Comparison of ENCODE assay signal across 1 cellular context in genomic region chr14:53278602-53279506, GRCh38.
TF ChIP-seq lines count a peak whose summit lies in the region.

No MANE protein-coding gene starts in this region.

TF ChIP-seq in K562, 482 proteins besides CTCF, POLR2A, EP300 and RAD21 (continued from another document and continues in another):
- TF ChIP-seq DEAF1 (CRISPR knock-in tag; IDR thresholded peaks at IDR 0.05) = no peak
- TF ChIP-seq TCF15 (CRISPR knock-in tag; IDR thresholded peaks at IDR 0.05) = no peak
- TF ChIP-seq TAF9B (IDR thresholded peaks at IDR 0.05; ENCODE audit: partially characterized antibody) = no peak
- TF ChIP-seq CEBPG (CRISPR knock-in tag; IDR thresholded peaks at IDR 0.05) = no peak
- TF ChIP-seq CEBPG (tag; conservative IDR thresholded peaks at IDR 0.05 in 1 of 2, IDR thresholded peaks at IDR 0.05 in 1 of 2) = no peak
- peak; percentile 95 for TF ChIP-seq DMBX1 (CRISPR knock-in tag; IDR thresholded peaks at IDR 0.05; ENCODE audit: borderline replicate concordance)
- no peak for TF ChIP-seq KAT8 (IDR thresholded peaks at IDR 0.05; ENCODE audit: low read depth)
- peak; percentile 60 for TF ChIP-seq NFIC (IDR thresholded peaks at IDR 0.05)
- no peak for TF ChIP-seq E2F5 (CRISPR knock-in tag; IDR thresholded peaks at IDR 0.05)
- TF ChIP-seq ZNF253 (CRISPR knock-in tag; conservative IDR thresholded peaks at IDR 0.05) = no peak
- TF ChIP-seq VEZF1 (CRISPR knock-in tag; IDR thresholded peaks at IDR 0.05) = no peak
- TF ChIP-seq L3MBTL2 (IDR thresholded peaks at IDR 0.05) = no peak
- TF ChIP-seq CLOCK (CRISPR knock-in tag; IDR thresholded peaks at IDR 0.05; ENCODE audit: borderline replicate concordance) = no peak
- TF ChIP-seq RERE (CRISPR knock-in tag; IDR thresholded peaks at IDR 0.05; ENCODE audit: borderline replicate concordance) = no peak
- no peak for TF ChIP-seq PURB (CRISPR knock-in tag; IDR thresholded peaks at IDR 0.05; ENCODE audit: low read depth)
- TF ChIP-seq NFRKB (IDR thresholded peaks at IDR 0.05; ENCODE audit: low read depth) = no peak
- no peak for TF ChIP-seq SAFB2 (IDR thresholded peaks at IDR 0.05; ENCODE audit: borderline replicate concordance, low read depth, low read length, severe bottlenecking)
- peak; percentile 95 for TF ChIP-seq SMAD4 (CRISPR knock-in tag; conservative IDR thresholded peaks at IDR 0.05)
- TF ChIP-seq PKNOX1 (IDR thresholded peaks at IDR 0.05) = no peak
- TF ChIP-seq ZNF449 (CRISPR knock-in tag; IDR thresholded peaks at IDR 0.05) = peak; percentile 85; the same call in 1 of the 2 replicates
- TF ChIP-seq IRF9 (tag; IDR thresholded peaks at IDR 0.05) = peak; percentile 67; the same call in 1 of the 2 replicates
- no peak for TF ChIP-seq RBM14 (IDR thresholded peaks at IDR 0.05; ENCODE audit: borderline replicate concordance, insufficient read depth, low read depth, low read length)
- TF ChIP-seq STAG1 (CRISPR knock-in tag; IDR thresholded peaks at IDR 0.05; ENCODE audit: borderline replicate concordance) = no peak
- peak; percentile 98 for TF ChIP-seq ZNF175 (CRISPR knock-in tag; IDR thresholded peaks at IDR 0.05; ENCODE audit: low read depth)
- no peak for TF ChIP-seq ZHX1 (conservative IDR thresholded peaks at IDR 0.05; ENCODE audit: low read length)
- TF ChIP-seq MAFF (IDR thresholded peaks at IDR 0.05; ENCODE audit: low read length) = peak; percentile 57; the same call in 1 of the 2 replicates
- TF ChIP-seq TRIM25 (IDR thresholded peaks at IDR 0.05; ENCODE audit: borderline replicate concordance) = no peak
- no peak for TF ChIP-seq TGIF2 (CRISPR knock-in tag; IDR thresholded peaks at IDR 0.05)
- no peak for TF ChIP-seq SMARCB1 (IDR thresholded peaks at IDR 0.05; ENCODE audit: insufficient read length, low read depth)
- no peak for TF ChIP-seq NCOA1 (IDR thresholded peaks at IDR 0.05; ENCODE audit: low read depth)
- no peak for TF ChIP-seq NR4A1 (CRISPR knock-in tag; IDR thresholded peaks at IDR 0.05)
- peak; percentile 96 for TF ChIP-seq NR4A1 (tag; IDR thresholded peaks at IDR 0.05)
- no peak for TF ChIP-seq TAL1 (IDR thresholded peaks at IDR 0.05)
- peak; percentile 71; the same call in 1 of the 2 replicates for TF ChIP-seq DDX20 (tag; IDR thresholded peaks at IDR 0.05; ENCODE audit: low read depth)
